9 cellular contexts compared by ENCODE assay signal in the genomic region with DNA sequence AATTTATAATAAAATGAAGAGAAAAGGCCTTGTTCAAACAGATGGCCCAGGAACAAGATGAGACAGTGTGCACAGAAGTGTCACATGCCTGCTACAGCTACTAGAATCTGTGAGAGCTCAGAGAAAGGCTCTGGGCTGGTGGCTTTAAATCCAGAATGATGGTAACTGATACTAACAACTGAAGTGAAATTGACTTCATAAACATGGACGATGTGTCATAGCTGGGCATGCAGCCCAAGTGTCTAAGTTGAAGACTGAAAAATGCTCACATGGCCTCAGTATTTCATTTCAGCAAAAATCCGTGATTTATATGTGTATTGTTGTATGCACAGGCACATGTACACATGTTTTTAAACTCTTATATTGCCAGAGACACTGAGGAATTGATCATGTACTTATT.
A peak's percentile ranks its signal among the peaks of the same experiment; 100 is the strongest.
DNase-seq lines count a peak whose midpoint lies in the region; ATAC-seq, FAIRE-seq and TF ChIP-seq lines count a peak whose summit lies in the region.
"Had no signal": no experiment of that assay in that cellular context is flagged by ENCODE, and none has a peak within 500 bp of the region (broad histone marks: within the 10 kb centered on the region; RNA-seq: fewer than 3 reads in every experiment).

No MANE protein-coding gene starts in this region.

- no peaks in the 10 kb centered on the region for H3K27me3 ChIP-seq in bronchial epithelial cell (ENCODE audit: control insufficient read depth, insufficient read depth, low read length)

- ATAC-seq in mucosa of descending colon: peak; percentile 50

- peak; percentile 92 for FAIRE-seq in bronchial epithelial cell (lab: Jason Lieb, UNC)

- H3K9me3 ChIP-seq in mucosa of descending colon: no peaks in the 10 kb centered on the region

- H3K4me3 ChIP-seq in bronchial epithelial cell (ENCODE audit: low read depth, low read length) (no peak overlapping the region), mucosa of descending colon (no peak overlapping the region)

- CTCF ChIA-PET in HEK293T (lab: Yijun Ruan, JAX): no interaction called here

- H3K36me3 ChIP-seq in bronchial epithelial cell (ENCODE audit: control insufficient read depth, insufficient read depth, low read length): no peaks in the 10 kb centered on the region
- H3K36me3 ChIP-seq in mucosa of descending colon (ENCODE audit: low read depth): no peaks in the 10 kb centered on the region

- POLR2A ChIA-PET in HEK293T (lab: Yijun Ruan, JAX): interaction anchor here (0.8 kb wide), 1 partner anchor 19 kb away, joined by 3 read pairs; no protein-coding TSS in a partner anchor

- DNase-seq in AG08396 (ENCODE audit: low spot score) (peak; percentile 50), NCI-H1694 (lab: John Stamatoyannopoulos, UW) (peak; percentile 89), bronchial epithelial cell (ENCODE audit: low read depth) (peak; percentile 96), mucosa of descending colon (peak in 1 of 3 donors; percentile 73), HEK293T (ENCODE audit: extremely low spot score) (no peak), GOT3 (lab: John Stamatoyannopoulos, UW) (no peak), SKM-1 treated with dmso at 0.1 percent for 144 hours (lab: John Stamatoyannopoulos, UW; ENCODE audit: unreplicated experiment) (no peak)
- DNase-seq in activated naive CD4-positive, alpha-beta T cell (lab: John Stamatoyannopoulos, UW): no peak
- DNase-seq: activated naive CD8-positive, alpha-beta T cell treated with anti-CD3 and anti-CD28 coated beads, Interleukin-2, amount 10 ng/mL, durations not matched to agents 7 days and 5 days had no signal

- intact Hi-C loops in mucosa of descending colon (cut with DNase I, micrococcal nuclease): no loop called here

- TF ChIP-seq CTCF in bronchial epithelial cell (IDR thresholded peaks at IDR 0.05; ENCODE audit: insufficient read depth, low read length, severe bottlenecking) (no peak), mucosa of descending colon (IDR thresholded peaks at IDR 0.05) (no peak)

- H3K4me1 ChIP-seq in mucosa of descending colon (ENCODE audit: low read depth): peaks cover 7% of the 10 kb centered on the region

TF ChIP-seq in HEK293T, 16 proteins besides CTCF, POLR2A, EP300 and RAD21:
- TF ChIP-seq SP1 (IDR thresholded peaks at IDR 0.05) (no peak), TARDBP (IDR thresholded peaks at IDR 0.05) (no peak), ARNT (IDR thresholded peaks at IDR 0.05) (no peak), ZNF384 (IDR thresholded peaks at IDR 0.05) (no peak), CTBP1 (IDR thresholded peaks at IDR 0.05; ENCODE audit: borderline replicate concordance) (no peak), FOXM1 (IDR thresholded peaks at IDR 0.05; ENCODE audit: borderline replicate concordance) (no peak), L3MBTL2 (conservative IDR thresholded peaks at IDR 0.05) (no peak), FOXK2 (IDR thresholded peaks at IDR 0.05) (no peak), LEF1 (IDR thresholded peaks at IDR 0.05; ENCODE audit: borderline replicate concordance) (no peak), BHLHE40 (IDR thresholded peaks at IDR 0.05; ENCODE audit: borderline replicate concordance) (no peak), HDGF (IDR thresholded peaks at IDR 0.05; ENCODE audit: borderline replicate concordance) (no peak), NFRKB (IDR thresholded peaks at IDR 0.05) (no peak), ELF4 (IDR thresholded peaks at IDR 0.05) (no peak), FOXA1 (IDR thresholded peaks at IDR 0.05) (no peak), SUZ12 (IDR thresholded peaks at IDR 0.05) (no peak)
- TF ChIP-seq, protein P1, sequence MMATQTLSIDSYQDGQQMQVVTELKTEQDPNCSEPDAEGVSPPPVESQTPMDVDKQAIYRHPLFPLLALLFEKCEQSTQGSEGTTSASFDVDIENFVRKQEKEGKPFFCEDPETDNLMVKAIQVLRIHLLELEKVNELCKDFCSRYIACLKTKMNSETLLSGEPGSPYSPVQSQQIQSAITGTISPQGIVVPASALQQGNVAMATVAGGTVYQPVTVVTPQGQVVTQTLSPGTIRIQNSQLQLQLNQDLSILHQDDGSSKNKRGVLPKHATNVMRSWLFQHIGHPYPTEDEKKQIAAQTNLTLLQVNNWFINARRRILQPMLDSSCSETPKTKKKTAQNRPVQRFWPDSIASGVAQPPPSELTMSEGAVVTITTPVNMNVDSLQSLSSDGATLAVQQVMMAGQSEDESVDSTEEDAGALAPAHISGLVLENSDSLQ (IDR thresholded peaks at IDR 0.05): no peak
TF ChIP-seq in HEK293T: peak in this region for 0.

Comparison
In these comparisons a context has a peak if more than half of its experiments do, and no peak if none do; other contexts are left out.
1. DNase-seq: peak in AG08396 (single experiment), NCI-H1694 (single experiment) and bronchial epithelial cell (single experiment); none in HEK293T (single experiment), GOT3 (single experiment), activated naive CD4-positive, alpha-beta T cell (0 of 4) and SKM-1 treated with dmso at 0.1 percent for 144 hours (single experiment).